Comparison of ENCODE assay signal across 34 cellular contexts in genomic region chr12:11893998-11894397, GRCh38.
"Had no signal": no experiment of that assay in that cellular context is flagged by ENCODE, and none has a peak within 500 bp of the region (broad histone marks: within the 10 kb centered on the region; RNA-seq: fewer than 3 reads in every experiment).

No MANE protein-coding gene starts in this region.

- H3K27me3 Mint-ChIP-seq: activated CD4-positive, alpha-beta T cell treated with anti-CD3 and anti-CD28 coated beads for 36 hours; effector memory CD8-positive, alpha-beta T cell; stimulated activated memory B cell treated with anti-CD40 and anti-IgM and Interleukin-4, amounts not matched to agents 10 μg/mL and 1 μg/mL and 100 μg/mL, for 72 hours had no signal

- DNase-seq: activated CD4-positive, alpha-beta T cell treated with anti-CD3 and anti-CD28 coated beads for 36 hours; activated CD4-positive, alpha-beta T cell treated with anti-CD3 and anti-CD28 coated beads, Interleukin-2, amount 50 U/mL, for 48 hours; activated CD4-positive, CD25-positive, alpha-beta regulatory T cell; activated CD8-positive, alpha-beta memory T cell treated with anti-CD3 and anti-CD28 coated beads, Interleukin-2, amount 50 U/mL, for 4 hours; activated effector memory CD4-positive, alpha-beta T cell treated with anti-CD3 and anti-CD28 coated beads, Interleukin-2, amount 50 U/mL, for 16 hours; activated naive CD4-positive, alpha-beta T cell treated with anti-CD3 and anti-CD28 coated beads for 36 hours; activated naive CD8-positive, alpha-beta T cell treated with anti-CD3 and anti-CD28 coated beads for 36 hours; activated T-cell treated with anti-CD3 and anti-CD28 coated beads, Interleukin-2, amount 50 U/mL, for 1 hour; adrenal gland; caudate nucleus; cortex of kidney; effector memory CD8-positive, alpha-beta T cell; erythroblast; head of caudate nucleus; hippocampal formation; left cardiac atrium; left ventricle myocardium superior; mucosa of descending colon; psoas muscle; stimulated activated CD4-positive, alpha-beta T cell treated with anti-CD3 and anti-CD28 coated beads, Interleukin-1b, Interleukin-23, amount 100 ng/mL, for 48 hours; stimulated activated CD4-positive, alpha-beta T cell treated with anti-CD3 and anti-CD28 coated beads, Interleukin-4, amount 100 ng/mL, for 4 hours; stimulated activated CD8-positive, alpha-beta memory T cell treated with anti-CD3 and anti-CD28 coated beads, Interleukin-4, amount 100 ng/mL, for 48 hours; stimulated activated naive CD8-positive, alpha-beta T cell treated with anti-CD3 and anti-CD28 coated beads, Interleukin-15, amount 100 ng/mL, for 72 hours; substantia nigra; tibial artery; upper lobe of right lung had no signal

- H3K9me3 ChIP-seq: adrenal gland, mucosa of descending colon, psoas muscle, right atrium auricular region, tibial artery, upper lobe of right lung had no signal

- H2AFZ ChIP-seq: parathyroid adenoma had no signal

- H3K9ac ChIP-seq: parathyroid adenoma had no signal

- H3K27me3 ChIP-seq: adrenal gland, right atrium auricular region, tibial artery, upper lobe of right lung had no signal

- H3K79me2 ChIP-seq: parathyroid adenoma had no signal

- H3K4me3 Mint-ChIP-seq: activated CD4-positive, alpha-beta T cell treated with anti-CD3 and anti-CD28 coated beads for 36 hours; activated naive CD4-positive, alpha-beta T cell treated with anti-CD3 and anti-CD28 coated beads for 36 hours; activated naive CD8-positive, alpha-beta T cell treated with anti-CD3 and anti-CD28 coated beads for 36 hours; activated T-helper 1 cell treated with anti-CD3 and anti-CD28 coated beads, Interleukin-12 subunit alpha, Interleukin-12 subunit beta, Interleukin-2, Interleukin-4 antibody, amounts not matched to agents 30 ng/mL and 10 ng/mL and 1 ng/mL, durations not matched to agents 14 hours and 24 hours and 36 hours; natural killer cell treated with Interleukin-12 subunit alpha and Interleukin-12 subunit beta and Interleukin-15 and Interleukin-18, amount 100 ng/mL, for 72 hours; stimulated activated memory B cell treated with anti-CD40 and anti-IgM and Interleukin-4, amounts not matched to agents 10 μg/mL and 1 μg/mL and 100 μg/mL, for 72 hours; T-helper 2 cell treated with Interferon-gamma antibody and Interleukin-4, amounts not matched to agents 5 μg/mL and 100 μg/mL, for 36 hours had no signal

- H3K27ac Mint-ChIP-seq: activated CD4-positive, alpha-beta T cell treated with anti-CD3 and anti-CD28 coated beads for 36 hours; activated naive CD4-positive, alpha-beta T cell treated with anti-CD3 and anti-CD28 coated beads for 36 hours; activated naive CD8-positive, alpha-beta T cell treated with anti-CD3 and anti-CD28 coated beads for 36 hours; effector memory CD8-positive, alpha-beta T cell; natural killer cell treated with Interleukin-12 subunit alpha and Interleukin-12 subunit beta and Interleukin-15 and Interleukin-18, amount 100 ng/mL, for 72 hours; stimulated activated memory B cell treated with anti-CD40 and anti-IgM and Interleukin-4, amounts not matched to agents 10 μg/mL and 1 μg/mL and 100 μg/mL, for 72 hours; stimulated activated naive CD8-positive, alpha-beta T cell treated with anti-CD3 and anti-CD28 coated beads, Interleukin-15, amount 100 ng/mL, for 72 hours; T-helper 2 cell treated with Interferon-gamma antibody and Interleukin-4, amounts not matched to agents 5 μg/mL and 100 μg/mL, for 36 hours had no signal

- H3K9me3 Mint-ChIP-seq: activated naive CD4-positive, alpha-beta T cell treated with anti-CD3 and anti-CD28 coated beads for 36 hours; activated naive CD8-positive, alpha-beta T cell treated with anti-CD3 and anti-CD28 coated beads for 36 hours; effector memory CD8-positive, alpha-beta T cell; stimulated activated naive CD8-positive, alpha-beta T cell treated with anti-CD3 and anti-CD28 coated beads, Interleukin-15, amount 100 ng/mL, for 72 hours; T-helper 2 cell treated with Interferon-gamma antibody and Interleukin-4, amounts not matched to agents 5 μg/mL and 100 μg/mL, for 36 hours had no signal

- H3K27ac ChIP-seq: adrenal gland, parathyroid adenoma, psoas muscle, right atrium auricular region, tibial artery, upper lobe of right lung had no signal

- H3K4me3 ChIP-seq: adrenal gland, mucosa of descending colon, psoas muscle, right atrium auricular region, smooth muscle cell, tibial artery, upper lobe of right lung had no signal

- H3K4me2 ChIP-seq: smooth muscle cell had no signal

- FAIRE-seq: keratinocyte had no signal

- ATAC-seq: activated CD4-positive, alpha-beta T cell treated with anti-CD3 and anti-CD28 coated beads for 36 hours; effector memory CD8-positive, alpha-beta T cell; left cardiac atrium; left ventricle myocardium superior; mucosa of descending colon; natural killer cell treated with Interleukin-12 subunit alpha and Interleukin-12 subunit beta and Interleukin-15 and Interleukin-18, amount 100 ng/mL, for 72 hours; psoas muscle; stimulated activated memory B cell treated with anti-CD40 and anti-IgM and Interleukin-4, amounts not matched to agents 10 μg/mL and 1 μg/mL and 100 μg/mL, for 72 hours; upper lobe of right lung had no signal
